Comparison of ENCODE assay signal across 1 cellular context in genomic region chr19:55635856-55636440, GRCh38.
TF ChIP-seq lines count a peak whose summit lies in the region.

No MANE protein-coding gene starts in this region.

TF ChIP-seq in IMR-90, 13 proteins besides CTCF, POLR2A, EP300 and RAD21:
- TF ChIP-seq BHLHE40 (IDR thresholded peaks at IDR 0.05; ENCODE audit: low read depth, low read length) (no peak), RFX5 (IDR thresholded peaks at IDR 0.05; ENCODE audit: low read depth, low read length) (no peak), MAFK (IDR thresholded peaks at IDR 0.05; ENCODE audit: low read depth, low read length) (no peak), RCOR1 (IDR thresholded peaks at IDR 0.05; ENCODE audit: insufficient replicate concordance, low read length) (no peak), MXI1 (IDR thresholded peaks at IDR 0.05; ENCODE audit: borderline replicate concordance, low read depth, low read length) (no peak), CEBPB (IDR thresholded peaks at IDR 0.05; ENCODE audit: low read depth, low read length) (no peak), SMC3 (IDR thresholded peaks at IDR 0.05; ENCODE audit: low read depth, low read length) (no peak), CHD1 (IDR thresholded peaks at IDR 0.05; ENCODE audit: low read depth, low read length) (no peak)
- TF ChIP-seq, protein P1, sequence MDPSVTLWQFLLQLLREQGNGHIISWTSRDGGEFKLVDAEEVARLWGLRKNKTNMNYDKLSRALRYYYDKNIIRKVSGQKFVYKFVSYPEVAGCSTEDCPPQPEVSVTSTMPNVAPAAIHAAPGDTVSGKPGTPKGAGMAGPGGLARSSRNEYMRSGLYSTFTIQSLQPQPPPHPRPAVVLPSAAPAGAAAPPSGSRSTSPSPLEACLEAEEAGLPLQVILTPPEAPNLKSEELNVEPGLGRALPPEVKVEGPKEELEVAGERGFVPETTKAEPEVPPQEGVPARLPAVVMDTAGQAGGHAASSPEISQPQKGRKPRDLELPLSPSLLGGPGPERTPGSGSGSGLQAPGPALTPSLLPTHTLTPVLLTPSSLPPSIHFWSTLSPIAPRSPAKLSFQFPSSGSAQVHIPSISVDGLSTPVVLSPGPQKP (IDR thresholded peaks at IDR 0.05; ENCODE audit: borderline replicate concordance, low read depth, low read length), result no peak
TF ChIP-seq in IMR-90: peak in this region for 0.
